17 cellular contexts compared by ENCODE assay signal in the genomic region with DNA sequence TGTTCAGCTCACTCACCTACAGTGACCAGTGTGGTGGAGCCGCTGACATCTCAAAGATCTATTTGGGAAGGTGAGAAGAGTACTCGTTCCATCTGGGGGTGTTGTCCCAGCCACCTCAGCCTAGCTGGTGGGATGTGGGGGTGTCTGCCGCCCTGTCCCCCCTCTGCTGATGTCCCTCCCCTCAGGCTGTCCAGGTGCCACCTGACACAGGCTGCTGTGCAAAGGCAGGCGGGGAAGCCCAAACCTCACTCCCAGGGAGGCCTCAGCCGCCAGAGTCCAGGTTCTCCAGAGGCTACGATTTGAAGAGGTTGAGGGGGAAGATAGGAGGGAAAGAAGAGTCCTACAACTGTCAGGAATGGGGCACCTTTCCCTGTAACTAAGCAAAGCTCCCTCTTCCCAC. TPM values are rescaled to one million over a fixed set of nuclear protein-coding genes. Genes with fewer than 3 reads are reported as not detected.
A peak's percentile ranks its signal among the peaks of the same experiment; 100 is the strongest.
DNase-seq lines count a peak whose midpoint lies in the region; ATAC-seq and TF ChIP-seq lines count a peak whose summit lies in the region.
"Had no signal": no experiment of that assay in that cellular context is flagged by ENCODE, and none has a peak within 500 bp of the region (broad histone marks: within the 10 kb centered on the region; RNA-seq: fewer than 3 reads in every experiment).

No MANE protein-coding gene starts in this region.

- no peaks in the 10 kb centered on the region for H3K23me2 ChIP-seq in H9 (ENCODE audit: insufficient read length, low read depth, low read length, poor library complexity, severe bottlenecking)

- TF ChIP-seq CTCF in H9 (conservative IDR thresholded peaks at IDR 0.05) (no peak), Caco-2 (IDR thresholded peaks at IDR 0.05; ENCODE audit: insufficient read depth in 1 of 2, low read depth in 1 of 2, low read length in 1 of 2, severe bottlenecking in 1 of 2, unreplicated experiment in 1 of 2) (no peak)

- H4K8ac ChIP-seq in H9 (replicated peaks; ENCODE audit: insufficient read length, low read depth, low read length) (no peak overlapping the region), neuronal stem cell (ENCODE audit: low read depth, low read length) (no peak overlapping the region)

- H3K36me3 Mint-ChIP-seq in activated CD8-positive, alpha-beta memory T cell treated with anti-CD3 and anti-CD28 coated beads, Interleukin-2, amount 10 ng/mL, durations not matched to agents 7 days and 5 days = no peaks in the 10 kb centered on the region
- H3K36me3 Mint-ChIP-seq in H9 (ENCODE audit: insufficient read depth in 1 of 3, low read depth in 3 of 3) (no peaks in the 10 kb centered on the region; a peak in 1 of 7 replicates), Caco-2 (ENCODE audit: insufficient read depth, unreplicated experiment) (no peaks in the 10 kb centered on the region)
- H3K36me3 Mint-ChIP-seq: CD4-positive, alpha-beta memory T cell had no signal

- no peak overlapping the region for H3K4ac ChIP-seq in H9 (ENCODE audit: low read depth, low read length)
- H3K4ac ChIP-seq in neuronal stem cell (ENCODE audit: low read length) = no peak overlapping the region

- no peak overlapping the region for H3K14ac ChIP-seq in H9 (ENCODE audit: insufficient read depth, low read length)
- peak overlapping the region; percentile 38 for H3K14ac ChIP-seq in neuronal stem cell (ENCODE audit: low read length)

- DNase-seq in activated CD8-positive, alpha-beta memory T cell treated with anti-CD3 and anti-CD28 coated beads, Interleukin-2, amount 10 ng/mL, durations not matched to agents 7 days and 5 days = peak; percentile 27
- no peak for DNase-seq in activated CD8-positive, alpha-beta memory T cell treated with anti-CD3 and anti-CD28 coated beads, Interleukin-2, amount 50 U/mL, for 4 hours
- peak; percentile 24 for DNase-seq in H9
- no peak for DNase-seq in neuronal stem cell (ENCODE audit: low spot score)
- DNase-seq in aorta = no peak
- DNase-seq in Caco-2 = no peak
- no peak for DNase-seq in LoVo (ENCODE audit: low spot score)
- DNase-seq in stimulated activated CD4-positive, alpha-beta T cell treated with anti-CD3 and anti-CD28 coated beads, Interleukin-4, amount 100 ng/mL, for 24 hours = no peak
- DNase-seq: C1 segment of cervical spinal cord; CD4-positive, alpha-beta memory T cell; COR-L47; DMS153; DND-41; GOT3; HCEC 1CT had no signal

- H2BK5ac ChIP-seq in H9 (ENCODE audit: insufficient read length, low read length) (no peak overlapping the region), neuronal stem cell (ENCODE audit: low read length) (no peak overlapping the region)

- BruUV-seq in Caco-2 (replicated peaks; lab: Mats Ljungman, UMichigan) = no TSS peak

- no peak overlapping the region for H2AK5ac ChIP-seq in H9 (ENCODE audit: insufficient read length, low read length)
- no peak overlapping the region for H2AK5ac ChIP-seq in neuronal stem cell (ENCODE audit: low read depth, low read length)

- H2BK12ac ChIP-seq in H9 (ENCODE audit: insufficient read length, low read depth, low read length) = no peak overlapping the region
- H2BK12ac ChIP-seq in neuronal stem cell (ENCODE audit: low read length) = no peak overlapping the region

- no peak overlapping the region for H2BK20ac ChIP-seq in H9 (ENCODE audit: low read depth, low read length, poor library complexity, severe bottlenecking)

- no peak overlapping the region for H4K91ac ChIP-seq in H9 (ENCODE audit: insufficient read length, low read depth, low read length)
- no peak overlapping the region for H4K91ac ChIP-seq in neuronal stem cell (ENCODE audit: low read depth, low read length, poor library complexity)

- no peak overlapping the region for H3K23ac ChIP-seq in H9 (ENCODE audit: insufficient read length, low read depth, low read length)
- H3K23ac ChIP-seq in neuronal stem cell (ENCODE audit: low read depth, low read length, poor library complexity) = no peak overlapping the region

- H3K9ac ChIP-seq in H9 (ENCODE audit: extremely low read depth, insufficient read length, low read length) (no peak overlapping the region), neuronal stem cell (ENCODE audit: low read depth, low read length, poor library complexity) (no peak overlapping the region)

- H3K27ac ChIP-seq in H9 (ENCODE audit: insufficient read length, low read depth, low read length) (no peak overlapping the region), neuronal stem cell (replicated peaks; ENCODE audit: low read length) (no peak overlapping the region), aorta (ENCODE audit: low read depth in 1 of 2, low read length in 2 of 2) (no peak overlapping the region)
- H3K27ac ChIP-seq: 22Rv1 had no signal

- H2AFZ ChIP-seq in H9 (ENCODE audit: low read length) = no peak overlapping the region
- no peak overlapping the region for H2AFZ ChIP-seq in neuronal stem cell (ENCODE audit: low read length)

- POLR2A ChIA-PET in Caco-2 (lab: Charles Lee) = no interaction called here

- no peaks in the 10 kb centered on the region for H4K20me1 ChIP-seq in H9 (ENCODE audit: control insufficient read depth, insufficient read depth, insufficient read length)

- H3K18ac ChIP-seq in H9 (ENCODE audit: insufficient read length, low read depth, low read length) (no peak overlapping the region), neuronal stem cell (ENCODE audit: low read length) (no peak overlapping the region)

- H3K27me3 ChIP-seq in H9 (ENCODE audit: insufficient read depth, low read length) (no peaks in the 10 kb centered on the region), neuronal stem cell (ENCODE audit: control insufficient read depth in 3 of 3, insufficient read depth in 3 of 3, low read depth in 1 of 3, low read length in 3 of 3) (peaks cover 0 to 4% (median 0%) of the 10 kb centered on the region in 3 experiments), aorta (ENCODE audit: control insufficient read depth in 1 of 2, insufficient read depth in 2 of 2, low read length in 1 of 2) (no peaks in the 10 kb centered on the region), Caco-2 (replicated peaks; ENCODE audit: control insufficient read depth, insufficient read depth, low read length) (no peaks in the 10 kb centered on the region; the same call in none of the 2 replicates)

- CTCF ChIA-PET in activated CD8-positive, alpha-beta memory T cell treated with anti-CD3 and anti-CD28 coated beads, Interleukin-2, amount 10 ng/mL, durations not matched to agents 7 days and 5 days (lab: Charles Lee) = no interaction called here
- CTCF ChIA-PET in Caco-2 (lab: Charles Lee) = no interaction called here

- peaks cover 9% of the 10 kb centered on the region for H3K27me3 Mint-ChIP-seq in activated CD8-positive, alpha-beta memory T cell treated with anti-CD3 and anti-CD28 coated beads, Interleukin-2, amount 10 ng/mL, durations not matched to agents 7 days and 5 days
- H3K27me3 Mint-ChIP-seq in H9 (ENCODE audit: low read depth) (peaks cover 18% of the 10 kb centered on the region), Caco-2 (ENCODE audit: insufficient read depth, unreplicated experiment) (peaks cover 35% of the 10 kb centered on the region)

- no peaks in the 10 kb centered on the region for H3K4me1 Mint-ChIP-seq in activated CD8-positive, alpha-beta memory T cell treated with anti-CD3 and anti-CD28 coated beads, Interleukin-2, amount 10 ng/mL, durations not matched to agents 7 days and 5 days
- H3K4me1 Mint-ChIP-seq in H9 (peaks cover 11% of the 10 kb centered on the region in 2 experiments), Caco-2 (ENCODE audit: low read depth, unreplicated experiment) (no peaks in the 10 kb centered on the region)
- H3K4me1 Mint-ChIP-seq: B cell had no signal

- no peak for ATAC-seq in activated CD8-positive, alpha-beta memory T cell treated with anti-CD3 and anti-CD28 coated beads, Interleukin-2, amount 10 ng/mL, durations not matched to agents 7 days and 5 days
- ATAC-seq in aorta (ENCODE audit: low FRiP score) = peak; percentile 29

- no peaks in the 10 kb centered on the region for H3K79me2 ChIP-seq in H9 (ENCODE audit: insufficient read depth, low read length)

- H3K4me3 Mint-ChIP-seq in activated CD8-positive, alpha-beta memory T cell treated with anti-CD3 and anti-CD28 coated beads, Interleukin-2, amount 10 ng/mL, durations not matched to agents 7 days and 5 days = no peak overlapping the region
- no peak overlapping the region for H3K4me3 Mint-ChIP-seq in H9
- no peak overlapping the region for H3K4me3 Mint-ChIP-seq in Caco-2 (ENCODE audit: unreplicated experiment)
- H3K4me3 Mint-ChIP-seq: B cell; CD4-positive, alpha-beta memory T cell had no signal

- H2BK120ac ChIP-seq in H9 (ENCODE audit: low read depth, low read length, poor library complexity, severe bottlenecking) (no peak overlapping the region), neuronal stem cell (ENCODE audit: low read depth, low read length) (no peak overlapping the region)

- H3K4me2 ChIP-seq in H9 (ENCODE audit: insufficient read depth, insufficient read length, low read length) (no peak overlapping the region), neuronal stem cell (ENCODE audit: insufficient read depth, low read length, poor library complexity, severe bottlenecking) (no peak overlapping the region)

- no peak overlapping the region for H3K56ac ChIP-seq in H9 (ENCODE audit: insufficient read length, low read depth, low read length)

- H3T11ph ChIP-seq in H9 (ENCODE audit: low read length) = no peak overlapping the region

- no peak overlapping the region for H2BK15ac ChIP-seq in H9 (ENCODE audit: low read depth, low read length)
- H2BK15ac ChIP-seq in neuronal stem cell (ENCODE audit: low read length) = no peak overlapping the region

- H3K9me3 Mint-ChIP-seq in activated CD8-positive, alpha-beta memory T cell treated with anti-CD3 and anti-CD28 coated beads, Interleukin-2, amount 10 ng/mL, durations not matched to agents 7 days and 5 days (ENCODE audit: low read depth) = no peaks in the 10 kb centered on the region
- H3K9me3 Mint-ChIP-seq in H9 (peaks cover 3 to 8% of the 10 kb centered on the region in 2 experiments; a peak in 3 of 5 replicates), Caco-2 (ENCODE audit: unreplicated experiment) (no peaks in the 10 kb centered on the region)
- H3K9me3 Mint-ChIP-seq: CD4-positive, alpha-beta memory T cell had no signal

- no peak overlapping the region for H3K4me3 ChIP-seq in neuronal stem cell (ENCODE audit: low read length in 2 of 2)
- no peak overlapping the region for H3K4me3 ChIP-seq in aorta (ENCODE audit: low read length in 2 of 2)
- no peak overlapping the region for H3K4me3 ChIP-seq in Caco-2 (ENCODE audit: low read depth, low read length)

- WGBS in H9 (ENCODE audit: extremely low coverage, insufficient read length, low lambda C conversion rate) = no CpG with 5 or more reads among the region's 6 CpGs
- WGBS in neuronal stem cell (ENCODE audit: extremely low coverage in 2 of 2, insufficient read length in 2 of 2, insufficient replicate concordance in 1 of 2), 2 donors = no CpG with 5 or more reads among the region's 6 CpGs
- WGBS in aorta, 2 donors = 92 to 95% methylated on average over 6 of the region's 6 CpGs

- no peaks in the 10 kb centered on the region for H3K79me1 ChIP-seq in H9 (ENCODE audit: insufficient read depth, low read depth, low read length, poor library complexity, severe bottlenecking)
- no peaks in the 10 kb centered on the region for H3K79me1 ChIP-seq in neuronal stem cell (ENCODE audit: low read depth, low read length)

- H3K27ac Mint-ChIP-seq in activated CD8-positive, alpha-beta memory T cell treated with anti-CD3 and anti-CD28 coated beads, Interleukin-2, amount 10 ng/mL, durations not matched to agents 7 days and 5 days = no peak overlapping the region
- H3K27ac Mint-ChIP-seq in H9 = no peak overlapping the region
- H3K27ac Mint-ChIP-seq in Caco-2 (ENCODE audit: unreplicated experiment) = no peak overlapping the region
- H3K27ac Mint-ChIP-seq: B cell; CD4-positive, alpha-beta memory T cell had no signal

- no peaks in the 10 kb centered on the region; the same call in 1 of the 2 replicates for H3K4me1 ChIP-seq in H9 (ENCODE audit: insufficient read depth, low read length)
- no peaks in the 10 kb centered on the region for H3K4me1 ChIP-seq in neuronal stem cell (ENCODE audit: control insufficient read depth in 2 of 2, insufficient read depth in 1 of 2, low read depth in 1 of 2, low read length in 2 of 2)
- no peaks in the 10 kb centered on the region for H3K4me1 ChIP-seq in aorta (ENCODE audit: control insufficient read depth in 1 of 2, insufficient read depth in 2 of 2, low read length in 2 of 2)
- H3K4me1 ChIP-seq in Caco-2 = no peaks in the 10 kb centered on the region

- H4K5ac ChIP-seq in H9 (ENCODE audit: insufficient read length, low read depth, low read length) = no peak overlapping the region

- no peaks in the 10 kb centered on the region for H3K9me3 ChIP-seq in H9 (ENCODE audit: control insufficient read depth, low read depth, low read length)
- peaks cover 0 to 4% of the 10 kb centered on the region in 2 donors for H3K9me3 ChIP-seq in neuronal stem cell (replicated peaks in 1 of 2; ENCODE audit: control insufficient read depth in 2 of 2, insufficient read depth in 1 of 2, low read depth in 1 of 2, low read length in 2 of 2)
- H3K9me3 ChIP-seq in aorta (ENCODE audit: control insufficient read depth, low read length) = no peaks in the 10 kb centered on the region
- no peaks in the 10 kb centered on the region for H3K9me3 ChIP-seq in Caco-2

- no peaks in the 10 kb centered on the region for H3K36me3 ChIP-seq in neuronal stem cell (replicated peaks in 1 of 2; ENCODE audit: control insufficient read depth in 2 of 2, insufficient read depth in 2 of 2, low read length in 2 of 2)
- no peaks in the 10 kb centered on the region for H3K36me3 ChIP-seq in aorta (ENCODE audit: control insufficient read depth in 1 of 2, insufficient read depth in 2 of 2, low read length in 1 of 2)
- no peaks in the 10 kb centered on the region for H3K36me3 ChIP-seq in Caco-2 (ENCODE audit: control insufficient read depth, insufficient read depth, low read length)

- intact Hi-C loops in aorta (cut with DNase I) (no loop called here), Caco-2 (cut with micrococcal nuclease; ENCODE audit: unreplicated experiment) (no loop called here)

RNA-seq across cellular contexts. Expression of gene FKBP4, which starts 51.3 kb away (rescaled TPM):
- 100 to 1,000 TPM in 1 of 2 experiments, 10 to 100 TPM in 1; 78.2 to 109 TPM for total RNA-seq in activated CD8-positive, alpha-beta memory T cell treated with anti-CD3 and anti-CD28 coated beads, Interleukin-2, amount 10 ng/mL, durations not matched to agents 7 days and 5 days
- total RNA-seq in H9 (2021) = 221 and 237 TPM in 2 replicates
- 49.0 TPM for polyA plus RNA-seq in neuronal stem cell (2013, experiment 1 of 2)
- polyA plus RNA-seq in neuronal stem cell (2013, experiment 2 of 2) = 45.6 TPM
- total RNA-seq in aorta = 10 to 100 TPM; 42.9 to 50.2 TPM
- polyA plus RNA-seq in aorta = 10 to 100 TPM; 18.2 to 23.8 TPM
- 118 and 136 TPM in 2 replicates for total RNA-seq in Caco-2 (2022)

Comparison
In these comparisons a context has a peak if more than half of its experiments do, and no peak if none do; other contexts are left out.
1. DNase-seq: peak in activated CD8-positive, alpha-beta memory T cell treated with anti-CD3 and anti-CD28 coated beads, Interleukin-2, amount 10 ng/mL, durations not matched to agents 7 days and 5 days (single experiment) and H9 (single experiment); none in activated CD8-positive, alpha-beta memory T cell treated with anti-CD3 and anti-CD28 coated beads, Interleukin-2, amount 50 U/mL, for 4 hours (single experiment), neuronal stem cell (single experiment), aorta (0 of 2), Caco-2 (0 of 2), LoVo (single experiment) and stimulated activated CD4-positive, alpha-beta T cell treated with anti-CD3 and anti-CD28 coated beads, Interleukin-4, amount 100 ng/mL, for 24 hours (single experiment).